In the genomic region with DNA sequence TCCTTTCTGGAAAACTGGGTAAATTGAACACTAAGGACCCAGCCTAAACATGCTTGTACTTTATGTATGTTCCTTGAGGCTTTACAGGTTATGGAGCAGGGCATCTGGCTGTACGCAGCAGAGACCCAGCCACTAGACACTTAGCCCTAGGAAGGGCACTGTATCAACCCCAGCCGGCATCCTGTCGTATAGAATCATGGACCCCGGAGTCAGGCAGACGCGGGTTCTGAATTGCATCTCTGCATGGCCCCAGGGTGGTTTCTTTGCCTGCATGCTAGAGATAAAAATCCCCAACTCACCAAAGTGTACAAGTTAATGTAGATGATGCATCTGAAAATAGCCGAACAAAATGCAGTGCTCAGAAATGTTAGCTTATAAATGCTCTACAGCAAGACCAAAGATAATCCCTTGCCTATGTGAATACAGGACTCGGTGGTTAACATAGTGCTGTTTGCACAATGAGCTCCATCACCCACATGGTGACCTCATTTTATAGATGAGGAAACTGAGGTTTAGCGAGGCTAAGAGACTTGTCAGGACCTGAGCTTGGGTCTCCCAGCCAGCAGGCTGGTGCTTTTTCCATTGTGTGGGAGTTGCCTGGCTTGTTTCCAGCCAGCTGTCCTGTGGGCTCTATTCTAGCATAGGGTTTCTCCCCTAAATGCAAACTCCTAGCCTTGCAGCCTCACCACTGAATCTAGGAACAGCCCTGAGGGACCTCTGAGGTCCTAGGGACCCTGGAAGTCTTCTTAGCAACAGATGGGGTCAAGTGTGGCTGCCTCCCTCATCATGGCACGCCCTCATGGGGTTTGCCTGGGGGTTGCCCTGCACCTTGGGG, we compare ENCODE assay signal across 1 cellular context.
TF ChIP-seq lines count a peak whose summit lies in the region.

No MANE protein-coding gene starts in this region.

TF ChIP-seq in HepG2, 621 proteins besides CTCF, POLR2A, EP300 and RAD21:
- TF ChIP-seq, protein P1, sequence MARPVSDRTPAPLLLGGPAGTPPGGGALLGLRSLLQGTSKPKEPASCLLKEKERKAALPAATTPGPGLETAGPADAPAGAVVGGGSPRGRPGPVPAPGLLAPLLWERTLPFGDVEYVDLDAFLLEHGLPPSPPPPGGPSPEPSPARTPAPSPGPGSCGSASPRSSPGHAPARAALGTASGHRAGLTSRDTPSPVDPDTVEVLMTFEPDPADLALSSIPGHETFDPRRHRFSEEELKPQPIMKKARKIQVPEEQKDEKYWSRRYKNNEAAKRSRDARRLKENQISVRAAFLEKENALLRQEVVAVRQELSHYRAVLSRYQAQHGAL (CRISPR knock-in tag; IDR thresholded peaks at IDR 0.05; ENCODE audit: not compliant biosample characterization): no peak
- no peak for TF ChIP-seq ZZZ3 (CRISPR knock-in tag; IDR thresholded peaks at IDR 0.05; ENCODE audit: borderline replicate concordance)
- TF ChIP-seq JARID2 (CRISPR knock-in tag; IDR thresholded peaks at IDR 0.05; ENCODE audit: insufficient replicate concordance): no peak
- no peak for TF ChIP-seq ZNF446 (CRISPR knock-in tag; IDR thresholded peaks at IDR 0.05)
- TF ChIP-seq, protein P2, sequence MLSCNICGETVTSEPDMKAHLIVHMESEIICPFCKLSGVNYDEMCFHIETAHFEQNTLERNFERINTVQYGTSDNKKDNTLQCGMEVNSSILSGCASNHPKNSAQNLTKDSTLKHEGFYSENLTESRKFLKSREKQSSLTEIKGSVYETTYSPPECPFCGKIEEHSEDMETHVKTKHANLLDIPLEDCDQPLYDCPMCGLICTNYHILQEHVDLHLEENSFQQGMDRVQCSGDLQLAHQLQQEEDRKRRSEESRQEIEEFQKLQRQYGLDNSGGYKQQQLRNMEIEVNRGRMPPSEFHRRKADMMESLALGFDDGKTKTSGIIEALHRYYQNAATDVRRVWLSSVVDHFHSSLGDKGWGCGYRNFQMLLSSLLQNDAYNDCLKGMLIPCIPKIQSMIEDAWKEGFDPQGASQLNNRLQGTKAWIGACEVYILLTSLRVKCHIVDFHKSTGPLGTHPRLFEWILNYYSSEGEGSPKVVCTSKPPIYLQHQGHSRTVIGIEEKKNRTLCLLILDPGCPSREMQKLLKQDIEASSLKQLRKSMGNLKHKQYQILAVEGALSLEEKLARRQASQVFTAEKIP (CRISPR knock-in tag; IDR thresholded peaks at IDR 0.05; ENCODE audit: borderline replicate concordance): no peak
- TF ChIP-seq ZNF276 (CRISPR knock-in tag; IDR thresholded peaks at IDR 0.05; ENCODE audit: low read depth): no peak
- no peak for TF ChIP-seq ZNF790 (CRISPR knock-in tag; IDR thresholded peaks at IDR 0.05; ENCODE audit: borderline replicate concordance)
- no peak for TF ChIP-seq ZNF44 (CRISPR knock-in tag; IDR thresholded peaks at IDR 0.05)
- TF ChIP-seq ATAD3A (CRISPR knock-in tag; IDR thresholded peaks at IDR 0.05): no peak
- TF ChIP-seq ZNF557 (CRISPR knock-in tag; IDR thresholded peaks at IDR 0.05): no peak
- TF ChIP-seq ZNF460 (CRISPR knock-in tag; IDR thresholded peaks at IDR 0.05; ENCODE audit: borderline replicate concordance): no peak
- no peak for TF ChIP-seq NKX3-1 (CRISPR knock-in tag; IDR thresholded peaks at IDR 0.05)
- no peak for TF ChIP-seq ZNF296 (CRISPR knock-in tag; conservative IDR thresholded peaks at IDR 0.05)
- TF ChIP-seq CEBPB (IDR thresholded peaks at IDR 0.05; ENCODE audit: borderline replicate concordance, low read depth, low read length): no peak
- no peak for TF ChIP-seq HMGXB3 (CRISPR knock-in tag; IDR thresholded peaks at IDR 0.05; ENCODE audit: borderline replicate concordance)
